ENCODE assay signal across 12 cellular contexts in genomic region chr2:207253946-207254345, GRCh38.
DNase-seq lines count a peak whose midpoint lies in the region; ATAC-seq and TF ChIP-seq lines count a peak whose summit lies in the region.
"Had no signal": no experiment of that assay in that cellular context is flagged by ENCODE, and none has a peak within 500 bp of the region (broad histone marks: within the 10 kb centered on the region; RNA-seq: fewer than 3 reads in every experiment).

No MANE protein-coding gene starts in this region.

- 0 to 2% methylated on average over 7 of the region's 7 CpGs for WGBS in GM23248 (ENCODE audit: low coverage in 1 of 2, low lambda C conversion rate in 2 of 2, missing lambda C conversion rate in 2 of 2), 2 experiments

- H3K9me2 ChIP-seq in GM23248 (ENCODE audit: insufficient read depth), result no peaks in the 10 kb centered on the region

- DNase-seq in GM23248 (peak; percentile 96), SW 1271 (lab: John Stamatoyannopoulos, UW) (peak; percentile 19 to 38), fibroblast of pulmonary artery (ENCODE audit: low read depth) (peak; percentile 95), skeletal muscle cell (ENCODE audit: low read depth) (peak; percentile 80), Right ventricle myocardium inferior (ENCODE audit: missing footprints) (no peak), COLO668 (lab: John Stamatoyannopoulos, UW; ENCODE audit: unreplicated experiment) (no peak), type B pancreatic cell (ENCODE audit: extremely low spot score, unreplicated experiment) (no peak)
- DNase-seq: activated T-cell treated with anti-CD3 and anti-CD28 coated beads, Interleukin-2, amount 50 U/mL, for 4 hours; DND-41; NK-92 treated with Interleukin-12 subunit alpha and Interleukin-12 subunit beta, amount 100 ng/mL, for 24 hours had no signal

- peak overlapping the region; percentile 79 for H3K9ac ChIP-seq in GM23248

- H3K4me3 ChIP-seq in GM23248 (peak overlapping the region; percentile 53), fibroblast of pulmonary artery (replicated peaks; ENCODE audit: low read depth, low read length) (no peak overlapping the region), skeletal muscle cell (ENCODE audit: low read depth, low read length) (no peak overlapping the region)
- H3K4me3 ChIP-seq: HAP-1 had no signal

- H3K4me2 ChIP-seq in GM23248 (ENCODE audit: unreplicated experiment), result peak overlapping the region; percentile 82

- H3K9me3 Mint-ChIP-seq in type B pancreatic cell, result no peaks in the 10 kb centered on the region
- H3K9me3 Mint-ChIP-seq: activated T-cell treated with anti-CD3 and anti-CD28 coated beads, Interleukin-2, amount 50 U/mL, for 4 hours had no signal

- H3K79me2 ChIP-seq in GM23248 (ENCODE audit: insufficient read depth), result no peaks in the 10 kb centered on the region

- H3K27ac ChIP-seq in GM23248, result peak overlapping the region; percentile 94

- H2AFZ ChIP-seq in GM23248, result no peak overlapping the region

- in situ Hi-C loops in GM23248 (cut with MboI), result no loop called here

- ATAC-seq in Right ventricle myocardium inferior, result no peak
- no peak for ATAC-seq in GM18498 (IDR thresholded peaks at IDR 0.05; ENCODE audit: unreplicated experiment)
- ATAC-seq: activated T-cell treated with anti-CD3 and anti-CD28 coated beads, Interleukin-2, amount 50 U/mL, for 4 hours had no signal

- H3K4me1 Mint-ChIP-seq in type B pancreatic cell (ENCODE audit: unreplicated experiment), result peaks cover 34% of the 10 kb centered on the region

- H3K27me3 ChIP-seq in GM23248 (replicated peaks; ENCODE audit: insufficient read depth), result no peaks in the 10 kb centered on the region

- H4K20me1 ChIP-seq in GM23248 (ENCODE audit: insufficient read depth), result no peaks in the 10 kb centered on the region

- H3K36me3 ChIP-seq in GM23248 (ENCODE audit: low read depth), result no peaks in the 10 kb centered on the region
- H3K36me3 ChIP-seq: HAP-1 had no signal

- no peak for TF ChIP-seq CTCF in fibroblast of pulmonary artery (IDR thresholded peaks at IDR 0.05; ENCODE audit: low read length, missing control alignments)
- TF ChIP-seq CTCF in type B pancreatic cell (conservative IDR thresholded peaks at IDR 0.05), result no peak

- peaks cover 80% of the 10 kb centered on the region for H3F3A ChIP-seq in GM23248 (ENCODE audit: insufficient read depth)

- H3K4me1 ChIP-seq in GM23248 (ENCODE audit: insufficient read depth), result peaks cover 93% of the 10 kb centered on the region

- no peak overlapping the region for H3K4me3 Mint-ChIP-seq in type B pancreatic cell
- H3K4me3 Mint-ChIP-seq: activated T-cell treated with anti-CD3 and anti-CD28 coated beads, Interleukin-2, amount 50 U/mL, for 4 hours had no signal

- no peaks in the 10 kb centered on the region for H3K36me3 Mint-ChIP-seq in type B pancreatic cell

- no peak overlapping the region for H3K27ac Mint-ChIP-seq in type B pancreatic cell

- intact Hi-C loops in Right ventricle myocardium inferior (cut with DNase I), result no loop called here

- no peaks in the 10 kb centered on the region for H3K9me3 ChIP-seq in GM23248 (ENCODE audit: low read depth)
- H3K9me3 ChIP-seq: HAP-1 had no signal

- H3K27me3 Mint-ChIP-seq in type B pancreatic cell, result peaks cover 3% of the 10 kb centered on the region

Comparison
In these comparisons a context has a peak if more than half of its experiments do, and no peak if none do; other contexts are left out.
1. DNase-seq: peak in GM23248 (single experiment), SW 1271 (2 of 2), fibroblast of pulmonary artery (single experiment) and skeletal muscle cell (single experiment); none in Right ventricle myocardium inferior (single experiment), COLO668 (single experiment) and type B pancreatic cell (single experiment).